In the genomic region with DNA sequence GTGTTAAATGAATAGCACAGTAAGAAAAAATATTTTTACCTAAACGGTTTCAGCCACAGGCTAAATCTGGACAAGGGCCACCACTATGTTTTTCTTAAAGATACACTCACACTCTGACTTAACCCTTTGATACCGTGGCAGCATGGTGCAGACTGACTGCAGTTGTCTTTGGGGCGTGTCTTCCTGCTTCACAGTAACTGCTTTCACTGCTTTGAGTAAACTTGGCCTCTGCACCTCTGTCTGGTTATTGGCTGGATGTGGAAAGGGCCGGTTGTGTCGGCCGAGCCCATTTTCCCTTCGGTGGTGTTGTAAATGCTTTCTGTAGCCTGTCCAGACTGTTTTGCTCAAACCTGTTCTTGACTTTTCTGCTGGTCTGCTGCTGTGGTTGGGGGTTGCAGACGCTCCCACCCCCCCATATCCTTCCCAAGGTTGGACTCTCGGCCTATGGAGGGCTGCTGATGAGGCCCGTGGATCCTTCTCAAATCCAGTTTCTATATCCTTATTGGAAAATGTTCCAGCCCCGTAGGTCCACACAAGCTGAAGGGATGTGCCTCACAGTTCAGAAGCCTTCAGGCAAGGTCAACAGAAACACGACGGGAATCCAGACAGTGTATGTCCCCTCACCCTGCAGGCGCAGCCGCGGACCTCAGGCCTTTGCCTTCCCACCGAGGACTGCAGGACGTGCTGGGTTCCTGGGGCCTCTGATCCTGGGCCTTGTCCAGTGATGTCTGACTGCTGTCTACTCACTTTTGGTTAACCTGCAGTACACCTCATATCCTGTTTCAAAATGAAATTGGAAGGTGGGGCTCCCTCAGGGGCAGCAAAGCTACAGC, we compare ENCODE assay signal across 9 cellular contexts.
DNase-seq lines count a peak whose midpoint lies in the region; ATAC-seq and TF ChIP-seq lines count a peak whose summit lies in the region.
"Had no signal": no experiment of that assay in that cellular context is flagged by ENCODE, and none has a peak within 500 bp of the region (broad histone marks: within the 10 kb centered on the region; RNA-seq: fewer than 3 reads in every experiment).

No MANE protein-coding gene starts in this region.

- no peaks in the 10 kb centered on the region for H3K4me1 Mint-ChIP-seq in activated CD4-positive, alpha-beta memory T cell treated with anti-CD3 and anti-CD28 coated beads, Interleukin-2, amount 10 ng/mL, durations not matched to agents 7 days and 5 days

- no peaks in the 10 kb centered on the region for H3K9me2 ChIP-seq in PC-3 (replicated peaks; ENCODE audit: low read length)

- no peaks in the 10 kb centered on the region for H3K79me2 ChIP-seq in PC-3 (ENCODE audit: low read length)

- H3K27ac ChIP-seq in gastroesophageal sphincter (peak overlapping the region in 2 of 4 donors; percentile 34 to 57), PC-3 (ENCODE audit: low read length) (no peak overlapping the region)

- DNase-seq in sciatic nerve (ENCODE audit: low spot score) (no peak), PC-3 (no peak)
- no peak for DNase-seq in activated CD4-positive, alpha-beta memory T cell treated with anti-CD3 and anti-CD28 coated beads, Interleukin-2, amount 10 ng/mL, durations not matched to agents 7 days and 5 days
- DNase-seq in activated effector memory CD4-positive, alpha-beta T cell treated with anti-CD3 and anti-CD28 coated beads, Interleukin-2, amount 50 U/mL, for 16 hours = no peak
- DNase-seq: occipital lobe had no signal

- ATAC-seq in GM19438 (IDR thresholded peaks at IDR 0.05; ENCODE audit: low read depth, unreplicated experiment) (peak; percentile 65), HG03469 (IDR thresholded peaks at IDR 0.05; ENCODE audit: unreplicated experiment) (peak; percentile 79), gastroesophageal sphincter (peak; percentile 34), sciatic nerve (peak; percentile 81), HG03139 (IDR thresholded peaks at IDR 0.05; ENCODE audit: unreplicated experiment) (no peak), PC-3 (no peak; the same call in 1 of the 2 replicates)

- no peaks in the 10 kb centered on the region for H3F3A ChIP-seq in PC-3 (ENCODE audit: low read length, unreplicated experiment)

- POLR2A ChIA-PET in activated CD4-positive, alpha-beta memory T cell treated with anti-CD3 and anti-CD28 coated beads, Interleukin-2, amount 10 ng/mL, durations not matched to agents 7 days and 5 days (lab: Charles Lee) = no interaction called here
- POLR2A ChIA-PET in PC-3 (lab: Charles Lee; ENCODE audit: unreplicated experiment) = no interaction called here

- CTCF ChIA-PET in activated CD4-positive, alpha-beta memory T cell treated with anti-CD3 and anti-CD28 coated beads, Interleukin-2, amount 10 ng/mL, durations not matched to agents 7 days and 5 days (lab: Charles Lee) = no interaction called here
- CTCF ChIA-PET in PC-3 (lab: Charles Lee) = no interaction called here

- WGBS in gastroesophageal sphincter (ENCODE audit: low coverage in 1 of 2), 2 donors = 18 to 50% methylated on average over 8 to 16 of the region's 18 CpGs

- H3K27ac Mint-ChIP-seq in activated CD4-positive, alpha-beta memory T cell treated with anti-CD3 and anti-CD28 coated beads, Interleukin-2, amount 10 ng/mL, durations not matched to agents 7 days and 5 days = no peak overlapping the region

- peak overlapping the region in 1 of 2 donors; percentile 24 for H3K4me3 ChIP-seq in gastroesophageal sphincter
- no peak overlapping the region for H3K4me3 ChIP-seq in PC-3 (ENCODE audit: low read length)

- no peak overlapping the region for H2AFZ ChIP-seq in PC-3 (ENCODE audit: low read length)

- no peaks in the 10 kb centered on the region for H3K36me3 ChIP-seq in gastroesophageal sphincter
- no peaks in the 10 kb centered on the region for H3K36me3 ChIP-seq in PC-3 (ENCODE audit: low read depth, low read length)

- H3K9me3 Mint-ChIP-seq in activated CD4-positive, alpha-beta memory T cell treated with anti-CD3 and anti-CD28 coated beads, Interleukin-2, amount 10 ng/mL, durations not matched to agents 7 days and 5 days = no peaks in the 10 kb centered on the region

- peaks cover 0 to 24% (median 4%) of the 10 kb centered on the region in 3 donors for H3K4me1 ChIP-seq in gastroesophageal sphincter
- no peaks in the 10 kb centered on the region for H3K4me1 ChIP-seq in PC-3 (ENCODE audit: insufficient read depth, low read length)

- H3K4me3 Mint-ChIP-seq in activated CD4-positive, alpha-beta memory T cell treated with anti-CD3 and anti-CD28 coated beads, Interleukin-2, amount 10 ng/mL, durations not matched to agents 7 days and 5 days = no peak overlapping the region

- H4K20me1 ChIP-seq in PC-3 (ENCODE audit: low read length) = no peaks in the 10 kb centered on the region

- TF ChIP-seq POLR2A in gastroesophageal sphincter (IDR thresholded peaks at IDR 0.05) = no peak

- H3K36me3 Mint-ChIP-seq in activated CD4-positive, alpha-beta memory T cell treated with anti-CD3 and anti-CD28 coated beads, Interleukin-2, amount 10 ng/mL, durations not matched to agents 7 days and 5 days (ENCODE audit: low read depth) = no peaks in the 10 kb centered on the region

- no peak overlapping the region for H3K9ac ChIP-seq in PC-3 (ENCODE audit: low read length)

- TF ChIP-seq CTCF in gastroesophageal sphincter (IDR thresholded peaks at IDR 0.05) (no peak), PC-3 (conservative IDR thresholded peaks at IDR 0.05; ENCODE audit: low read depth, low read length) (no peak)

- TF ChIP-seq EP300 in gastroesophageal sphincter (IDR thresholded peaks at IDR 0.05) = no peak

- H3K9me3 ChIP-seq in gastroesophageal sphincter (no peaks in the 10 kb centered on the region), PC-3 (ENCODE audit: low read length) (no peaks in the 10 kb centered on the region)

- peaks cover 1% of the 10 kb centered on the region for H3K27me3 Mint-ChIP-seq in activated CD4-positive, alpha-beta memory T cell treated with anti-CD3 and anti-CD28 coated beads, Interleukin-2, amount 10 ng/mL, durations not matched to agents 7 days and 5 days

- intact Hi-C loops in sciatic nerve (cut with DNase I) = no loop called here
- intact Hi-C loops in PC-3 (cut with micrococcal nuclease) = no loop called here

- H3K27me3 ChIP-seq in gastroesophageal sphincter (no peaks in the 10 kb centered on the region), PC-3 (ENCODE audit: low read length) (no peaks in the 10 kb centered on the region)

- no peak overlapping the region for H3K4me2 ChIP-seq in PC-3 (ENCODE audit: low read length)

- no TSS peak for BruUV-seq in PC-3 (replicated peaks; lab: Mats Ljungman, UMichigan)

Comparison
In these comparisons a context has a peak if more than half of its experiments do, and no peak if none do; other contexts are left out.
1. ATAC-seq: peak in GM19438 (single experiment), HG03469 (single experiment), gastroesophageal sphincter (single experiment) and sciatic nerve (single experiment); none in HG03139 (single experiment) and PC-3 (single experiment).